In the genomic region with DNA sequence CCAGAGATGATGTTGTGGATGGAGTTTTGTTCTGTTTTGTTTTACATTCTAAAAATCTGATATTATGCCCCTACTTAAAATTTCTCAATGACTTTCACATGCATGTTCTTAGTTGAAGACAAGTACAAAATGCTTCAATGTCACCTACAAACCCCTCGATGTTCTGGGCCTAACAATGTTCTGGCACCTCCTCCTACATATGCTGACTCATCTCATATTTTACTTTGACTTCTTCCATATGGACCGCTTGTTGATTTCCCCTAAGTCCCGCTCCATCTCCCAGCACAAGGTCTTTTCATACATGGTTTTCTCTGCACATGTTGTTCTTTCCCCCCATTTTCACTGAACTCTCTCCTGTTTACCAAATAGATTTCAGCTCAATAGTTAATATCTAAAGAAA, we compare ENCODE assay signal across 25 cellular contexts.
"Had no signal": no experiment of that assay in that cellular context is flagged by ENCODE, and none has a peak within 500 bp of the region (broad histone marks: within the 10 kb centered on the region; RNA-seq: fewer than 3 reads in every experiment).

No MANE protein-coding gene starts in this region.

- H3K4me2 ChIP-seq: hepatocyte had no signal

- H3K27me3 Mint-ChIP-seq: naive B cell; progenitor cell of endocrine pancreas; stimulated activated naive B cell treated with anti-CD40 and anti-IgM and Interleukin-4, amounts not matched to agents 10 μg/mL and 1 μg/mL and 100 μg/mL, for 72 hours had no signal

- H3K9me3 ChIP-seq: testis, thyroid gland, vagina had no signal

- H3K27me3 ChIP-seq: hepatocyte, right atrium auricular region, stomach, testis, thyroid gland, transverse colon, upper lobe of left lung, vagina had no signal

- H3K4me1 Mint-ChIP-seq: naive B cell; natural killer cell; neural crest cell; stimulated activated naive B cell treated with anti-CD40 and anti-IgM and Interleukin-4, amounts not matched to agents 10 μg/mL and 1 μg/mL and 100 μg/mL, for 72 hours had no signal

- DNase-seq: left ventricle myocardium inferior; mesendoderm; naive B cell; natural killer cell; nucleus accumbens; stimulated activated CD4-positive, alpha-beta T cell treated with anti-CD3 and anti-CD28 coated beads, Interleukin-12 subunit alpha, Interleukin-12 subunit beta, amount 100 ng/mL, for 4 hours; stimulated activated CD4-positive, alpha-beta T cell treated with anti-CD3 and anti-CD28 coated beads, Interleukin-15, amount 100 ng/mL, for 24 hours; stimulated activated CD4-positive, alpha-beta T cell treated with anti-CD3 and anti-CD28 coated beads, Interleukin-2, amount 100 ng/mL, for 24 hours; stimulated activated CD4-positive, alpha-beta T cell treated with anti-CD3 and anti-CD28 coated beads, Interleukin-4, amount 100 ng/mL, for 1 hour; stimulated activated naive B cell treated with anti-CD40 and anti-IgM and Interleukin-4, amounts not matched to agents 10 μg/mL and 1 μg/mL and 100 μg/mL, for 72 hours; stimulated activated naive CD8-positive, alpha-beta T cell treated with anti-CD3 and anti-CD28 coated beads, Interleukin-15, Interleukin-2, amounts not matched to agents 100 U/mL and 50 U/mL, for 24 hours; stomach; testis; thyroid gland; transverse colon; upper lobe of left lung had no signal

- H2AFZ ChIP-seq: hepatocyte had no signal

- H3K4me3 Mint-ChIP-seq: mesothelial cell of epicardium; naive B cell; natural killer cell; neural crest cell; stimulated activated naive B cell treated with anti-CD40 and anti-IgM and Interleukin-4, amounts not matched to agents 10 μg/mL and 1 μg/mL and 100 μg/mL, for 72 hours had no signal

- H3K27ac Mint-ChIP-seq: naive B cell; natural killer cell; progenitor cell of endocrine pancreas; stimulated activated naive B cell treated with anti-CD40 and anti-IgM and Interleukin-4, amounts not matched to agents 10 μg/mL and 1 μg/mL and 100 μg/mL, for 72 hours had no signal

- H3K4me1 ChIP-seq: left ventricle myocardium inferior, right atrium auricular region, stomach, testis, thyroid gland, transverse colon, upper lobe of left lung, vagina had no signal

- H3K79me2 ChIP-seq: hepatocyte had no signal

- H3K36me3 ChIP-seq: left ventricle myocardium inferior, right atrium auricular region, stomach, thyroid gland, transverse colon, upper lobe of left lung, vagina had no signal

- H3K27ac ChIP-seq: hepatocyte, left ventricle myocardium inferior, right atrium auricular region, skin epidermis, stomach, testis, thyroid gland, transverse colon, upper lobe of left lung, vagina had no signal

- H3K36me3 Mint-ChIP-seq: naive B cell; stimulated activated naive B cell treated with anti-CD40 and anti-IgM and Interleukin-4, amounts not matched to agents 10 μg/mL and 1 μg/mL and 100 μg/mL, for 72 hours had no signal

- H3K4me3 ChIP-seq: hepatocyte, left ventricle myocardium inferior, lung, right atrium auricular region, skin epidermis, stomach, testis, thyroid gland, transverse colon, upper lobe of left lung, vagina had no signal

- ATAC-seq: natural killer cell; sciatic nerve; stimulated activated naive B cell treated with anti-CD40 and anti-IgM and Interleukin-4, amounts not matched to agents 10 μg/mL and 1 μg/mL and 100 μg/mL, for 72 hours; stimulated activated naive CD8-positive, alpha-beta T cell treated with anti-CD3 and anti-CD28 coated beads, Interleukin-15, Interleukin-2, amounts not matched to agents 100 U/mL and 50 U/mL, for 24 hours had no signal
